ENCODE assay signal across 9 cellular contexts in the genomic region with DNA sequence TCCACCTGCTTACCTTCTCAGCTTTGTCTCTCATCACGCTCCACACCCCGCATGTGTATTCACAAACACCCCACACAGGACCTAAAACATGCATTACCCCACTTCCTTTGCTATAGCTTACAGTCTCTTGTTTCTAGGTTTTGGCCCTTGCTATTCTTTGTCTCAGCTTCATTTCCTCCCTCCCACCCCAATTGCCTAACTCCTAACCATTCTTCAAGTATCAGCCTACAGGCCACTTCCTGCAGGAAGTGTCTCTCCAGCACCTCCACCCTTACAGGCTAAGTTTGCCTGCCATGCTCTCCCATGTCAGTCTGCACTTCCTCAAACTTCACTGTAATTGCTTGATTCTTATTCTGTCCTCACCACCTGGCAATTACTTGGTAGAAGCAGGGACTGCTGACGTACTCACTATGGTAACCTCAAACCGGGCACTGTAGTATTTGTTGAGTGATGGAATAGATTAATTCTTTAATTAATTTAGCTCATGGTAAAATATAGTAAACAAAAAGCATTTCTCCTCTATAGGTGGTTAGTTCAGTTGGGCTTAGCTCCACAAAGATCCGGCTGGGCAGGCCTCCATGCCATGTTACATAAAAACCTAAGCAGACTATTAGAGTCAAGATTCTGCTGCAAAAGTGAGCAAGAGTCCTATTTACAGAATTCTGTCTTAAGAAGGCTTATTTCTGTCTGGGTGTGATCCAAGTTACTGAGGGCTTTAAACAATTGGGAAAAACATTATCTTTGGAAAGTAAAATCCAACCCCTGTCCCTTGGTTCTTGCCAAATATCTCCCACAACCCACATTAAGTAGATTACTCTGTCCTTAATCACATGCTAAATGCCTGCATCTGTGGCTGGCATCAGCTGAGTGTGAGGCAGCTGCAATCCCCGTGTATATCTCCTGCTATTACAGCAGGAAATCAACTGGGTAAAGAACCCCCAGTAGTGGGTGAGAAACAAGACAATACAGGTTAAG.
A peak's percentile ranks its signal among the peaks of the same experiment; 100 is the strongest.
DNase-seq lines count a peak whose midpoint lies in the region; ATAC-seq lines count a peak whose summit lies in the region.
"Had no signal": no experiment of that assay in that cellular context is flagged by ENCODE, and none has a peak within 500 bp of the region (broad histone marks: within the 10 kb centered on the region; RNA-seq: fewer than 3 reads in every experiment).

No MANE protein-coding gene starts in this region.

- peak overlapping the region; percentile 73 for H3K27ac Mint-ChIP-seq in activated CD8-positive, alpha-beta T cell treated with anti-CD3 and anti-CD28 coated beads, Interleukin-2, amount 10 ng/mL, durations not matched to agents 7 days and 5 days
- H3K27ac Mint-ChIP-seq in natural killer cell treated with Interleukin-12 subunit alpha and Interleukin-12 subunit beta and Interleukin-15 and Interleukin-18, amount 100 ng/mL, for 72 hours = peak overlapping the region; percentile 75 to 83

- no peaks in the 10 kb centered on the region for H3K27me3 ChIP-seq in SJCRH30

- peak; percentile 31 for ATAC-seq in GM19324 (IDR thresholded peaks at IDR 0.05; ENCODE audit: low FRiP score, unreplicated experiment)
- ATAC-seq in HG03378 (IDR thresholded peaks at IDR 0.05; ENCODE audit: unreplicated experiment) = peak; percentile 41
- peak; percentile 45 for ATAC-seq in activated CD8-positive, alpha-beta T cell treated with anti-CD3 and anti-CD28 coated beads, Interleukin-2, amount 10 ng/mL, durations not matched to agents 7 days and 5 days
- peak; percentile 83 to 87 for ATAC-seq in natural killer cell treated with Interleukin-12 subunit alpha and Interleukin-12 subunit beta and Interleukin-15 and Interleukin-18, amount 100 ng/mL, for 72 hours

- peaks cover 9% of the 10 kb centered on the region for H3K9me3 Mint-ChIP-seq in activated CD8-positive, alpha-beta T cell treated with anti-CD3 and anti-CD28 coated beads, Interleukin-2, amount 10 ng/mL, durations not matched to agents 7 days and 5 days (ENCODE audit: insufficient read depth)
- peaks cover 8% of the 10 kb centered on the region for H3K9me3 Mint-ChIP-seq in natural killer cell treated with Interleukin-12 subunit alpha and Interleukin-12 subunit beta and Interleukin-15 and Interleukin-18, amount 100 ng/mL, for 72 hours

- H3K36me3 ChIP-seq in SJCRH30 = no peaks in the 10 kb centered on the region

- no peaks in the 10 kb centered on the region for H3K4me1 ChIP-seq in SJCRH30

- CTCF ChIA-PET in activated CD8-positive, alpha-beta T cell treated with anti-CD3 and anti-CD28 coated beads, Interleukin-2, amount 10 ng/mL, durations not matched to agents 7 days and 5 days (lab: Charles Lee) = interaction anchor here (0.9 to 1.5 kb wide), 2 partner anchors 11 to 1223 kb away, joined by 3 read pairs; no protein-coding TSS in a partner anchor

- DNase-seq in activated CD8-positive, alpha-beta T cell treated with anti-CD3 and anti-CD28 coated beads, Interleukin-2, amount 10 ng/mL, durations not matched to agents 7 days and 5 days = peak; percentile 27
- DNase-seq in natural killer cell treated with Interleukin-12 subunit alpha and Interleukin-12 subunit beta and Interleukin-15 and Interleukin-18, amount 100 ng/mL, for 72 hours (ENCODE audit: low spot score) = peak; percentile 68
- DNase-seq in T1000 (lab: John Stamatoyannopoulos, UW) (no peak), DMS79 treated with DMSO at 0.1 percent for 48 hours (lab: John Stamatoyannopoulos, UW) (no peak), HK-2 (ENCODE audit: unreplicated experiment) (no peak), SJCRH30 (no peak)
- DNase-seq: IMR-90 had no signal

- peaks cover 4% of the 10 kb centered on the region for H3K36me3 Mint-ChIP-seq in activated CD8-positive, alpha-beta T cell treated with anti-CD3 and anti-CD28 coated beads, Interleukin-2, amount 10 ng/mL, durations not matched to agents 7 days and 5 days (ENCODE audit: low read depth)
- H3K36me3 Mint-ChIP-seq in natural killer cell treated with Interleukin-12 subunit alpha and Interleukin-12 subunit beta and Interleukin-15 and Interleukin-18, amount 100 ng/mL, for 72 hours = no peaks in the 10 kb centered on the region

- POLR2A ChIA-PET in activated CD8-positive, alpha-beta T cell treated with anti-CD3 and anti-CD28 coated beads, Interleukin-2, amount 10 ng/mL, durations not matched to agents 7 days and 5 days (lab: Charles Lee) = no interaction called here

- no peaks in the 10 kb centered on the region for H3K9me3 ChIP-seq in SJCRH30 (replicated peaks)

- H3K27ac ChIP-seq in SJCRH30 = no peak overlapping the region

- H3K27me3 Mint-ChIP-seq in activated CD8-positive, alpha-beta T cell treated with anti-CD3 and anti-CD28 coated beads, Interleukin-2, amount 10 ng/mL, durations not matched to agents 7 days and 5 days (ENCODE audit: low read depth) = no peaks in the 10 kb centered on the region
- H3K27me3 Mint-ChIP-seq in natural killer cell treated with Interleukin-12 subunit alpha and Interleukin-12 subunit beta and Interleukin-15 and Interleukin-18, amount 100 ng/mL, for 72 hours = no peaks in the 10 kb centered on the region

- H3K4me3 ChIP-seq in SJCRH30 = no peak overlapping the region

- no peak overlapping the region for H3K4me3 Mint-ChIP-seq in activated CD8-positive, alpha-beta T cell treated with anti-CD3 and anti-CD28 coated beads, Interleukin-2, amount 10 ng/mL, durations not matched to agents 7 days and 5 days
- H3K4me3 Mint-ChIP-seq in natural killer cell treated with Interleukin-12 subunit alpha and Interleukin-12 subunit beta and Interleukin-15 and Interleukin-18, amount 100 ng/mL, for 72 hours = peak overlapping the region; percentile 66

- H3K4me1 Mint-ChIP-seq in activated CD8-positive, alpha-beta T cell treated with anti-CD3 and anti-CD28 coated beads, Interleukin-2, amount 10 ng/mL, durations not matched to agents 7 days and 5 days (ENCODE audit: low read depth) = peaks cover 41% of the 10 kb centered on the region
- H3K4me1 Mint-ChIP-seq in natural killer cell treated with Interleukin-12 subunit alpha and Interleukin-12 subunit beta and Interleukin-15 and Interleukin-18, amount 100 ng/mL, for 72 hours (ENCODE audit: low read depth in 2 of 2) = peaks cover 32 to 48% of the 10 kb centered on the region in 2 donors

Comparison
In these comparisons a context has a peak if more than half of its experiments do, and no peak if none do; other contexts are left out.
1. ATAC-seq: peak in every context shown above with its lines; median percentile 85 in natural killer cell treated with Interleukin-12 subunit alpha and Interleukin-12 subunit beta and Interleukin-15 and Interleukin-18, amount 100 ng/mL, for 72 hours; 45 in activated CD8-positive, alpha-beta T cell treated with anti-CD3 and anti-CD28 coated beads, Interleukin-2, amount 10 ng/mL, durations not matched to agents 7 days and 5 days; 41 in HG03378; 31 in GM19324.
2. DNase-seq: peak in activated CD8-positive, alpha-beta T cell treated with anti-CD3 and anti-CD28 coated beads, Interleukin-2, amount 10 ng/mL, durations not matched to agents 7 days and 5 days (single experiment) and natural killer cell treated with Interleukin-12 subunit alpha and Interleukin-12 subunit beta and Interleukin-15 and Interleukin-18, amount 100 ng/mL, for 72 hours (single experiment); none in T1000 (single experiment), DMS79 treated with DMSO at 0.1 percent for 48 hours (single experiment), HK-2 (single experiment) and SJCRH30 (0 of 2).